Comparison of ENCODE assay signal across 2 cellular contexts in genomic region chr1:16516694-16517388, GRCh38. TPM values are rescaled to one million over a fixed set of nuclear protein-coding genes. Genes with fewer than 3 reads are reported as not detected.
"Had no signal": no experiment of that assay in that cellular context is flagged by ENCODE, and none has a peak within 500 bp of the region (broad histone marks: within the 10 kb centered on the region; RNA-seq: fewer than 3 reads in every experiment).

No MANE protein-coding gene starts in this region.

RNA-seq across cellular contexts. Expression of gene RNU1-1, which starts 2.8 kb away (rescaled TPM):
- total RNA-seq: LHCN-M2, M059J had no signal
